Comparison of ENCODE assay signal across 8 cellular contexts in genomic region chrX:149903889-149904748, GRCh38. TPM values are rescaled to one million over a fixed set of nuclear protein-coding genes. Genes with fewer than 3 reads are reported as not detected.
A peak's percentile ranks its signal among the peaks of the same experiment; 100 is the strongest.
DNase-seq lines count a peak whose midpoint lies in the region; ATAC-seq, FAIRE-seq and TF ChIP-seq lines count a peak whose summit lies in the region.

No MANE protein-coding gene starts in this region.

- H3K36me3 Mint-ChIP-seq in T-helper 17 cell (ENCODE audit: low read depth): no peaks in the 10 kb centered on the region

- H3K27me3 ChIP-seq in HUES64 (ENCODE audit: insufficient read depth, low read length) (no peaks in the 10 kb centered on the region), transverse colon (no peaks in the 10 kb centered on the region), esophagus muscularis mucosa (no peaks in the 10 kb centered on the region)

- H3K4me3 Mint-ChIP-seq in T-helper 17 cell: no peak overlapping the region

- H3K27ac ChIP-seq in HUES64 (ENCODE audit: low read depth, low read length) (0 out of 2 replicates have a peak overlapping the region, but pooled peaks have one; percentile 30), transverse colon (no peak overlapping the region), esophagus muscularis mucosa (replicated peaks in 1 of 4) (no peak overlapping the region)

- intact Hi-C loops in transverse colon (cut with DNase I; ENCODE audit: low total_unique reads): no loop called here
- intact Hi-C loops in esophagus muscularis mucosa (cut with DNase I): no loop called here

- H3K4me1 Mint-ChIP-seq in T-helper 17 cell: no peaks in the 10 kb centered on the region

- H3K36me3 ChIP-seq in HUES64 (ENCODE audit: insufficient read depth, low read length) (no peaks in the 10 kb centered on the region), transverse colon (no peaks in the 10 kb centered on the region), esophagus muscularis mucosa (no peaks in the 10 kb centered on the region)

- no peak overlapping the region for H3K9ac ChIP-seq in HUES64 (ENCODE audit: low read depth, low read length)

- H3K9me3 ChIP-seq in HUES64 (ENCODE audit: insufficient read depth, low read depth, low read length) (no peaks in the 10 kb centered on the region), transverse colon (no peaks in the 10 kb centered on the region), esophagus muscularis mucosa (no peaks in the 10 kb centered on the region), T-helper 17 cell (ENCODE audit: control insufficient read depth, low read length, poor library complexity, severe bottlenecking) (no peaks in the 10 kb centered on the region)

- TF ChIP-seq EP300 in transverse colon (IDR thresholded peaks at IDR 0.05; ENCODE audit: low read depth) (no peak), esophagus muscularis mucosa (IDR thresholded peaks at IDR 0.05) (no peak)

- no peak for TF ChIP-seq CTCF in transverse colon (IDR thresholded peaks at IDR 0.05)
- TF ChIP-seq CTCF in esophagus muscularis mucosa (IDR thresholded peaks at IDR 0.05): no peak
- TF ChIP-seq CTCF in D721Med (IDR thresholded peaks at IDR 0.05; ENCODE audit: insufficient read depth, missing control alignments): no peak

- in situ Hi-C loops in transverse colon (cut with MboI; ENCODE audit: low pct_ligation_motif_present in 1 of 4, low pct_unique_long_range_greater_than_20kb in 1 of 4, low sequenced_read_pairs in 3 of 4): no loop called here

- H3K27ac Mint-ChIP-seq in T-helper 17 cell: no peak overlapping the region

- DNase-seq in EH (ENCODE audit: low read depth) (peak; percentile 3), erythroblast (lab: John Stamatoyannopoulos, UW) (peak; percentile 41 to 63), transverse colon (no peak), esophagus muscularis mucosa (ENCODE audit: extremely low spot score) (no peak), T-helper 17 cell (no peak), D721Med (ENCODE audit: insufficient read length, low spot score) (no peak)

- peaks cover under 1% of the 10 kb centered on the region for H3K27me3 Mint-ChIP-seq in T-helper 17 cell

- no peak for FAIRE-seq in D721Med (lab: Jason Lieb, UNC)

- no peak overlapping the region for H3K4me3 ChIP-seq in HUES64 (ENCODE audit: low read length)
- H3K4me3 ChIP-seq in transverse colon: peak overlapping the region in 1 of 4 donors; percentile 18
- no peak overlapping the region for H3K4me3 ChIP-seq in esophagus muscularis mucosa

- peak; percentile 87 for ATAC-seq in GM21619 (IDR thresholded peaks at IDR 0.05; ENCODE audit: unreplicated experiment)
- no peak for ATAC-seq in T-helper 17 cell

- WGBS in HUES64: 22% methylated on average over 3 of the region's 6 CpGs
- 44% methylated on average over 6 of the region's 6 CpGs; no CpG with 5 or more reads in 1 of the 2 donors for WGBS in transverse colon (ENCODE audit: low coverage in 1 of 2), 2 donors
- WGBS in esophagus muscularis mucosa: 44% methylated on average over 6 of the region's 6 CpGs

- TF ChIP-seq POLR2A in erythroblast (IDR thresholded peaks at IDR 0.05; ENCODE audit: low read length) (no peak), transverse colon (IDR thresholded peaks at IDR 0.05) (no peak), esophagus muscularis mucosa (IDR thresholded peaks at IDR 0.05; ENCODE audit: low read depth) (no peak)

- H3K4me1 ChIP-seq in HUES64 (ENCODE audit: insufficient read depth, low read length): peaks cover 4% of the 10 kb centered on the region; the same call in 1 of the 2 replicates
- no peaks in the 10 kb centered on the region for H3K4me1 ChIP-seq in transverse colon
- no peaks in the 10 kb centered on the region for H3K4me1 ChIP-seq in esophagus muscularis mucosa

RNA-seq across cellular contexts. Expression of gene MAGEA8, which starts 23.1 kb away (rescaled TPM):
- not detected for polyA plus RNA-seq in HUES64 (2013, experiment 1 of 2)
- polyA plus RNA-seq in HUES64 (2013, experiment 2 of 2): not detected
- not detected for total RNA-seq in transverse colon
- total RNA-seq in esophagus muscularis mucosa: not detected
- not detected for total RNA-seq in T-helper 17 cell

RNA-seq across cellular contexts. Expression of gene HSFX4, which starts 25.3 kb away (rescaled TPM):
- polyA plus RNA-seq in HUES64 (2013, experiment 1 of 2): not detected
- not detected for polyA plus RNA-seq in HUES64 (2013, experiment 2 of 2)
- total RNA-seq in transverse colon: not detected
- total RNA-seq in esophagus muscularis mucosa: not detected
- not detected for total RNA-seq in T-helper 17 cell

RNA-seq across cellular contexts. Expression of gene EOLA2, which starts 34.2 kb away (rescaled TPM):
- polyA plus RNA-seq in HUES64 (2013, experiment 1 of 2): 20.1 TPM
- polyA plus RNA-seq in HUES64 (2013, experiment 2 of 2): 21.3 TPM
- total RNA-seq in transverse colon (10 to 100 TPM; 10.5 to 77.1 (median 30.4) TPM), esophagus muscularis mucosa (10 to 100 TPM; 15.4 to 24.0 (median 21.5) TPM), T-helper 17 cell (10 to 100 TPM; 63.9 to 68.5 TPM)

Comparison
In these comparisons a context has a peak if more than half of its experiments do, and no peak if none do; other contexts are left out.
1. DNase-seq: peak in EH (single experiment) and erythroblast (2 of 2); none in transverse colon (single experiment), esophagus muscularis mucosa (single experiment), T-helper 17 cell (0 of 3) and D721Med (single experiment).